20 cellular contexts compared by ENCODE assay signal in the genomic region with DNA sequence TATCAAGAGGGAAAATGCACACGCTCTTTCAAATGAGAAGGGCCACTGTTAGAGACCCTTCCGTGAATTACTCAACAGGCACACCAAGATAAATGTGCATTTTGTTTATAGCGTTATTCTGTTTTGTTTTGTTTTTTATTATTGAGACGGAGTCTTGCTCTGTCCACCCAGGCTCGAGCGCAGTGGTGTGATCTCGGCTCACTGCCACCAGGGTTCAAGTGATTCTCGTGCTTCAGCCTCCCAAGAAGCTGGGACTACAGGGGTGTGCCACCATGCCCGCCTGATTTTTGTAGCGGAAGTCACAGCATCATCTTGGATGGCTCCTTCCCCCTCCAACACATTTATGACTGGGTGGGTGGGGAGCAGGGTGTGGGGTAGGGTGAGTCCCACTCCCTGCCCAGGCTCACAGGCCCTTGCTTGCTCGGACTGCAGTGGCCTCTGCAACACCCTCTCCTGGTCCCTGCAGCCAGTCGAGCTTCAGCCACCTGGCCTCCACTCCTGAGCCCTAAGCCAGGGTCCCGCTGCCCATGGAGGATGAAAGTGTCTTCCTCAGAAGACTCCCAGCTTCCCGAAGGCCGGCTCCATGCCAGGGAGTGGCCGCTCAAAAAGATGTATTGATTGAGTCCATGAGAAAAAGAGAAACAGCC.
"Had no signal": no experiment of that assay in that cellular context is flagged by ENCODE, and none has a peak within 500 bp of the region (broad histone marks: within the 10 kb centered on the region; RNA-seq: fewer than 3 reads in every experiment).

No MANE protein-coding gene starts in this region.

- H3K4me1 Mint-ChIP-seq: immature natural killer cell; memory B cell; stimulated activated memory B cell treated with anti-CD40 and anti-IgM and Interleukin-4, amounts not matched to agents 10 μg/mL and 1 μg/mL and 100 μg/mL, for 72 hours had no signal

- H3K4me3 Mint-ChIP-seq: immature natural killer cell; memory B cell; nephron progenitor cell; stimulated activated memory B cell treated with anti-CD40 and anti-IgM and Interleukin-4, amounts not matched to agents 10 μg/mL and 1 μg/mL and 100 μg/mL, for 72 hours; stimulated activated naive CD8-positive, alpha-beta T cell treated with anti-CD3 and anti-CD28 coated beads, Interleukin-15, Interleukin-2, amounts not matched to agents 100 ng/mL and 50 ng/mL, for 24 hours had no signal

- H3K27me3 Mint-ChIP-seq: stimulated activated naive CD8-positive, alpha-beta T cell treated with anti-CD3 and anti-CD28 coated beads, Interleukin-15, Interleukin-2, amounts not matched to agents 100 ng/mL and 50 ng/mL, for 24 hours had no signal

- H3K4me1 ChIP-seq: esophagus squamous epithelium, lower lobe of right lung, tibial artery, upper lobe of left lung, vagina had no signal

- H3K27me3 ChIP-seq: ovary, upper lobe of left lung, vagina had no signal

- H3K9me3 Mint-ChIP-seq: memory B cell; nephron progenitor cell; stimulated activated memory B cell treated with anti-CD40 and anti-IgM and Interleukin-4, amounts not matched to agents 10 μg/mL and 1 μg/mL and 100 μg/mL, for 72 hours; stimulated activated naive CD8-positive, alpha-beta T cell treated with anti-CD3 and anti-CD28 coated beads, Interleukin-15, Interleukin-2, amounts not matched to agents 100 ng/mL and 50 ng/mL, for 24 hours had no signal

- H3K4me3 ChIP-seq: esophagus squamous epithelium, gastroesophageal sphincter, lower lobe of right lung, ovary, tibial artery, upper lobe of left lung, vagina had no signal

- H3K9me3 ChIP-seq: esophagus squamous epithelium, gastroesophageal sphincter, lower lobe of right lung, ovary, tibial artery, upper lobe of left lung, vagina had no signal

- H3K36me3 Mint-ChIP-seq: immature natural killer cell; memory B cell; stimulated activated memory B cell treated with anti-CD40 and anti-IgM and Interleukin-4, amounts not matched to agents 10 μg/mL and 1 μg/mL and 100 μg/mL, for 72 hours had no signal

- ATAC-seq: gastroesophageal sphincter; lower lobe of right lung; right cardiac atrium; stimulated activated memory B cell treated with anti-CD40 and anti-IgM and Interleukin-4, amounts not matched to agents 10 μg/mL and 1 μg/mL and 100 μg/mL, for 72 hours had no signal

- DNase-seq: effector memory CD4-positive, alpha-beta T cell; esophagus squamous epithelium; foreskin fibroblast; immature natural killer cell; midbrain; nephron progenitor cell; ovary; right cardiac atrium; stimulated activated CD4-positive, alpha-beta T cell treated with anti-CD3 and anti-CD28 coated beads, Interleukin-15, amount 100 ng/mL, for 24 hours; stimulated activated CD4-positive, alpha-beta T cell treated with anti-CD3 and anti-CD28 coated beads, Interleukin-1b, Interleukin-23, amount 100 ng/mL, for 48 hours; stimulated activated CD4-positive, alpha-beta T cell treated with anti-CD3 and anti-CD28 coated beads, Interleukin-4, amount 100 ng/mL, for 24 hours had no signal

- H3K27ac Mint-ChIP-seq: immature natural killer cell; memory B cell; nephron progenitor cell; progenitor cell of endocrine pancreas; stimulated activated memory B cell treated with anti-CD40 and anti-IgM and Interleukin-4, amounts not matched to agents 10 μg/mL and 1 μg/mL and 100 μg/mL, for 72 hours; stimulated activated naive CD8-positive, alpha-beta T cell treated with anti-CD3 and anti-CD28 coated beads, Interleukin-15, Interleukin-2, amounts not matched to agents 100 ng/mL and 50 ng/mL, for 24 hours had no signal

- H3K36me3 ChIP-seq: esophagus squamous epithelium, gastroesophageal sphincter, lower lobe of right lung, ovary, tibial artery, upper lobe of left lung, vagina had no signal

- H3K27ac ChIP-seq: esophagus squamous epithelium, gastroesophageal sphincter, lower lobe of right lung, ovary, tibial artery, upper lobe of left lung, vagina had no signal
